In genomic region chr3:43298292-43298691, GRCh38 we compare ENCODE assay signal across 13 cellular contexts. TPM values are rescaled to one million over a fixed set of nuclear protein-coding genes. Genes with fewer than 3 reads are reported as not detected.
DNase-seq lines count a peak whose midpoint lies in the region; ATAC-seq and TF ChIP-seq lines count a peak whose summit lies in the region.
"Had no signal": no experiment of that assay in that cellular context is flagged by ENCODE, and none has a peak within 500 bp of the region (broad histone marks: within the 10 kb centered on the region; RNA-seq: fewer than 3 reads in every experiment).

No MANE protein-coding gene starts in this region.

- no peak for TF ChIP-seq CTCF in HL-60 (IDR thresholded peaks at IDR 0.05; ENCODE audit: insufficient read depth, low read length)
- no peak for TF ChIP-seq CTCF in neutrophil (IDR thresholded peaks at IDR 0.05)

- H3K27me3 ChIP-seq in CD4-positive, alpha-beta memory T cell (ENCODE audit: insufficient read depth, low read length) = no peaks in the 10 kb centered on the region
- H3K27me3 ChIP-seq in HL-60 (ENCODE audit: insufficient read depth, poor library complexity, severe bottlenecking) = no peaks in the 10 kb centered on the region
- no peaks in the 10 kb centered on the region for H3K27me3 ChIP-seq in effector memory CD4-positive, alpha-beta T cell (replicated peaks; ENCODE audit: control insufficient read depth, insufficient read depth, low read length, poor library complexity, severe bottlenecking)
- no peaks in the 10 kb centered on the region for H3K27me3 ChIP-seq in neutrophil

- no peaks in the 10 kb centered on the region for H3K9me3 ChIP-seq in CD4-positive, alpha-beta memory T cell (ENCODE audit: control insufficient read depth in 1 of 2, low read length in 2 of 2)
- H3K9me3 ChIP-seq in effector memory CD4-positive, alpha-beta T cell (ENCODE audit: control insufficient read depth, low read length) = no peaks in the 10 kb centered on the region
- H3K9me3 ChIP-seq in neutrophil = no peaks in the 10 kb centered on the region

- POLR2A ChIA-PET in CD4-positive, alpha-beta memory T cell (lab: Charles Lee; ENCODE audit: partially characterized antibody) = interaction anchor here (1.2 to 7.6 kb wide), 5 partner anchors 9 to 133 kb away, joined by 7 to 106 read pairs (median 16); partner anchors contain the start of gene SNRK

- intact Hi-C loops in CD4-positive, alpha-beta memory T cell (cut with micrococcal nuclease) = no loop called here
- intact Hi-C loops in sciatic nerve (cut with DNase I) = no loop called here

- H3K27ac Mint-ChIP-seq in CD4-positive, alpha-beta memory T cell = peak overlapping the region; percentile 90 to 98 (median 93)
- H3K27ac Mint-ChIP-seq: progenitor cell of endocrine pancreas had no signal

- no peaks in the 10 kb centered on the region for H3K27me3 Mint-ChIP-seq in CD4-positive, alpha-beta memory T cell
- H3K27me3 Mint-ChIP-seq: progenitor cell of endocrine pancreas had no signal

- ATAC-seq in GM19397 (IDR thresholded peaks at IDR 0.05; ENCODE audit: unreplicated experiment) (no peak), sciatic nerve (no peak)

- peak overlapping the region; percentile 54 to 88 (median 76) for H3K4me3 Mint-ChIP-seq in CD4-positive, alpha-beta memory T cell

- CTCF ChIA-PET in CD4-positive, alpha-beta memory T cell (lab: Charles Lee; ENCODE audit: partially characterized antibody) = interaction anchor here (0.9 to 1.4 kb wide), 5 partner anchors 51 to 138 kb away, joined by 3 to 6 read pairs (median 4); no protein-coding TSS in a partner anchor

- peak overlapping the region; percentile 59 for H3K27ac ChIP-seq in CD4-positive, alpha-beta memory T cell (ENCODE audit: low read depth, low read length)
- H3K27ac ChIP-seq in HL-60 (replicated peaks) (peak overlapping the region; percentile 75), neutrophil (peak overlapping the region; percentile 83)
- peak overlapping the region; percentile 64 for H3K27ac ChIP-seq in effector memory CD4-positive, alpha-beta T cell (ENCODE audit: insufficient read depth, low read length, poor library complexity, severe bottlenecking)
- H3K27ac ChIP-seq: coronary artery had no signal

- no peak overlapping the region for H3K4me3 ChIP-seq in CD4-positive, alpha-beta memory T cell (ENCODE audit: low read length in 2 of 2)
- H3K4me3 ChIP-seq in HL-60 (replicated peaks; ENCODE audit: insufficient read depth, low read length) = no peak overlapping the region
- no peak overlapping the region for H3K4me3 ChIP-seq in effector memory CD4-positive, alpha-beta T cell (ENCODE audit: insufficient read depth, low read depth, low read length, poor library complexity, severe bottlenecking)
- peak overlapping the region; percentile 9 to 10 for H3K4me3 ChIP-seq in neutrophil (ENCODE audit: low read depth in 1 of 2, low read length in 1 of 2)
- H3K4me3 ChIP-seq: coronary artery had no signal

- H3K36me3 Mint-ChIP-seq in CD4-positive, alpha-beta memory T cell = peaks cover 15 to 33% of the 10 kb centered on the region in 2 donors

- peaks cover 56 to 87% (median 67%) of the 10 kb centered on the region in 4 donors for H3K4me1 Mint-ChIP-seq in CD4-positive, alpha-beta memory T cell

- peaks cover 97% of the 10 kb centered on the region for H3K4me1 ChIP-seq in CD4-positive, alpha-beta memory T cell (ENCODE audit: insufficient read depth, low read length)
- peaks cover 64% of the 10 kb centered on the region for H3K4me1 ChIP-seq in effector memory CD4-positive, alpha-beta T cell (ENCODE audit: control insufficient read depth, insufficient read depth, low read length, poor library complexity, severe bottlenecking)
- peaks cover 61 to 87% of the 10 kb centered on the region in 2 experiments for H3K4me1 ChIP-seq in neutrophil (ENCODE audit: control insufficient read depth in 1 of 2, insufficient read depth in 1 of 2, low read depth in 1 of 2, low read length in 1 of 2)

- no peak for DNase-seq in CD4-positive, alpha-beta memory T cell
- no peak for DNase-seq in HL-60 (ENCODE audit: low read depth in 1 of 2, low spot score in 1 of 2)
- DNase-seq in effector memory CD4-positive, alpha-beta T cell = no peak
- no peak for DNase-seq in CD1c-positive myeloid dendritic cell (ENCODE audit: extremely low spot score)
- DNase-seq in sciatic nerve (ENCODE audit: low spot score) = no peak
- DNase-seq: amniotic stem cell; GOT3; NCI-H1436 treated with DMSO at 0.1 percent for 48 hours; stimulated activated CD4-positive, alpha-beta T cell treated with anti-CD3 and anti-CD28 coated beads, Interleukin-1b, Interleukin-23, amount 100 ng/mL, for 48 hours had no signal

- H3K36me3 ChIP-seq in CD4-positive, alpha-beta memory T cell (ENCODE audit: insufficient read depth, low read length) = peaks cover 4% of the 10 kb centered on the region
- H3K36me3 ChIP-seq in effector memory CD4-positive, alpha-beta T cell (ENCODE audit: control insufficient read depth, insufficient read depth, low read length) = peaks cover 5% of the 10 kb centered on the region
- peaks cover 13% of the 10 kb centered on the region for H3K36me3 ChIP-seq in neutrophil

- H3K9me3 Mint-ChIP-seq in CD4-positive, alpha-beta memory T cell = no peaks in the 10 kb centered on the region

RNA-seq across cellular contexts. Expression of gene SNRK, which starts 12.0 kb away (rescaled TPM):
- 100 to 1,000 TPM; 104 to 108 TPM for total RNA-seq in CD4-positive, alpha-beta memory T cell
- 10 to 100 TPM; 39.8 to 50.5 TPM for polyA plus RNA-seq in CD4-positive, alpha-beta memory T cell
- total RNA-seq in sciatic nerve = 127 TPM

Comparison
In these comparisons a context has a peak if more than half of its experiments do, and no peak if none do; other contexts are left out.
1. H3K4me3 ChIP-seq: peak in neutrophil (2 of 2); none in CD4-positive, alpha-beta memory T cell (0 of 2), HL-60 (single experiment) and effector memory CD4-positive, alpha-beta T cell (single experiment).
2. Peak in every context shown above with its lines, with median percentiles within 50 percentile points of each other: H3K27ac ChIP-seq.